Comparison of ENCODE assay signal across 16 cellular contexts in the genomic region with DNA sequence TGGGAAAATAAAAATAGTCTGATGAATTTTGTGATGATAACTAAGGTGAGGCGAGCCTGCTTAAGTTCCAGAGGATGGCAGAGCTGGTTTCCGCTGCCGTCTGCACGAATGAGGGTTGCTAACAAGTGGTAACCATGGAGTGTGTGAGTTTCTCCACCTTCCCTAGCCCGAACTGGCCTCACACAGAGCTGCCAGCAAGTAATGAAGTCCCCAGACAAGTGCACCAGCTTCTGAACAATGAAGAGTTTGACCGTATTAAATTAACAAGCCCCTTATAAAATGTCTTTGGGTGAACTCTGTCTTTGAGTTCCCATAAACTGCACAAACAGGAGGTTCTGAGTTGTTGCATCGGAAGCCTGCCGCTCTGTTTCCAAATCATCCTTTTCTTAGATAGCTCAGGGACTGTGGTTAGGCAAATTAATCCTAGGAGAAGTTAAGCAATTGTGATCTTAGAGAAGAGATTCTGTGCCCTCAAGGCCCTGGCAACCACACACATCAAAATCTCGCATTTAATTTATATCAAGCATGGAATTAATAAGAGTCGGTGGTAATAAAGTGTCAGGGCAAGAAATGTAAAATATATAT.
A peak's percentile ranks its signal among the peaks of the same experiment; 100 is the strongest.
DNase-seq lines count a peak whose midpoint lies in the region; TF ChIP-seq lines count a peak whose summit lies in the region.
"Had no signal": no experiment of that assay in that cellular context is flagged by ENCODE, and none has a peak within 500 bp of the region (broad histone marks: within the 10 kb centered on the region; RNA-seq: fewer than 3 reads in every experiment).

No MANE protein-coding gene starts in this region.

- no peaks in the 10 kb centered on the region for H3K9me3 Mint-ChIP-seq in endodermal cell
- H3K9me3 Mint-ChIP-seq in neural progenitor cell, result no peaks in the 10 kb centered on the region
- H3K9me3 Mint-ChIP-seq: CD4-positive, alpha-beta memory T cell; T-cell had no signal

- no peaks in the 10 kb centered on the region for H3K36me3 ChIP-seq in HEK293 (ENCODE audit: control insufficient read depth in 2 of 2, insufficient read depth in 1 of 2, low read length in 2 of 2)
- no peaks in the 10 kb centered on the region for H3K36me3 ChIP-seq in endodermal cell (ENCODE audit: control insufficient read depth, insufficient read depth, low read length)
- no peaks in the 10 kb centered on the region for H3K36me3 ChIP-seq in neural progenitor cell
- H3K36me3 ChIP-seq: BE2C had no signal

- H3K4me1 Mint-ChIP-seq in endodermal cell (peaks cover 15% of the 10 kb centered on the region), neural progenitor cell (peaks cover 33% of the 10 kb centered on the region)
- H3K4me1 Mint-ChIP-seq: CD4-positive, alpha-beta memory T cell; T-cell had no signal

- no peaks in the 10 kb centered on the region for H3K27me3 Mint-ChIP-seq in endodermal cell (ENCODE audit: insufficient read depth)
- H3K27me3 Mint-ChIP-seq in neural progenitor cell (ENCODE audit: insufficient read depth, low read depth), result no peaks in the 10 kb centered on the region

- H3K4me2 ChIP-seq in neural progenitor cell, result no peak overlapping the region

- H3K27ac ChIP-seq in HEK293 (ENCODE audit: extremely low read depth, low read depth, low read length), result no peak overlapping the region
- H3K27ac ChIP-seq in endodermal cell (ENCODE audit: low read depth, low read length), result peak overlapping the region; percentile 77
- no peak overlapping the region for H3K27ac ChIP-seq in neural progenitor cell

- H3K4me3 ChIP-seq in HEK293 (ENCODE audit: low read depth, low read length) (no peak overlapping the region), endodermal cell (ENCODE audit: low read length) (no peak overlapping the region), neural progenitor cell (no peak overlapping the region)

- WGBS in endodermal cell (ENCODE audit: insufficient coverage in 1 of 2, insufficient read length in 1 of 2), 2 experiments, result 81 to 86% methylated on average over 4 to 9 of the region's 10 CpGs

- H3K36me3 Mint-ChIP-seq in endodermal cell (ENCODE audit: low read depth) (no peaks in the 10 kb centered on the region), neural progenitor cell (no peaks in the 10 kb centered on the region)
- H3K36me3 Mint-ChIP-seq: CD4-positive, alpha-beta memory T cell; T-cell had no signal

- POLR2A ChIA-PET in HEK293 (lab: Yijun Ruan, JAX), result no interaction called here

- CTCF ChIA-PET in HEK293 (lab: Yijun Ruan, JAX), result interaction anchor here (1.7 kb wide), 1 partner anchor 67 kb away, joined by 4 read pairs; no protein-coding TSS in a partner anchor

- peak; percentile 54 for DNase-seq in NOMO-1 treated with DMSO at 0.1 percent for 48 hours (lab: John Stamatoyannopoulos, UW; ENCODE audit: unreplicated experiment)
- DNase-seq in endodermal cell, result no peak
- peak; percentile 7 for DNase-seq in neural progenitor cell (ENCODE audit: low spot score)
- no peak for DNase-seq in NCI-H1694 treated with DMSO at 0.1 percent for 48 hours (lab: John Stamatoyannopoulos, UW)
- no peak for DNase-seq in GM19240 (ENCODE audit: insufficient read length, low spot score)
- DNase-seq in NCI-H187 (lab: John Stamatoyannopoulos, UW), result no peak
- DNase-seq: ACHN; BE2C; CD4-positive, alpha-beta memory T cell; GDM1; H7; Kasumi-1; NCI-H2029 treated with DMSO at 0.1 percent for 48 hours; NCI-H345; T-cell had no signal

- H2AFZ ChIP-seq in neural progenitor cell (replicated peaks), result peak overlapping the region; percentile 30

- no peak overlapping the region for H3K27ac Mint-ChIP-seq in endodermal cell
- H3K27ac Mint-ChIP-seq in neural progenitor cell, result peak overlapping the region; percentile 14
- H3K27ac Mint-ChIP-seq: CD4-positive, alpha-beta memory T cell; T-cell had no signal

- H4K20me1 ChIP-seq in neural progenitor cell (ENCODE audit: low read depth), result no peaks in the 10 kb centered on the region

- no peaks in the 10 kb centered on the region for H3F3A ChIP-seq in neural progenitor cell (ENCODE audit: low read depth)

- H3K9ac ChIP-seq in endodermal cell (ENCODE audit: extremely low read depth, low read length, poor library complexity, severe bottlenecking) (no peak overlapping the region), neural progenitor cell (no peak overlapping the region)

- H3K4me1 ChIP-seq in HEK293 (ENCODE audit: control insufficient read depth, insufficient read depth, low read length) (peaks cover 20% of the 10 kb centered on the region), endodermal cell (ENCODE audit: control insufficient read depth, insufficient read depth, low read length) (peaks cover 14% of the 10 kb centered on the region), neural progenitor cell (peaks cover 8% of the 10 kb centered on the region)
- H3K4me1 ChIP-seq: BE2C had no signal

- H3K27me3 ChIP-seq in endodermal cell (ENCODE audit: control insufficient read depth, insufficient read depth, low read length, poor library complexity, severe bottlenecking) (no peaks in the 10 kb centered on the region), neural progenitor cell (no peaks in the 10 kb centered on the region)

- H3K79me2 ChIP-seq in neural progenitor cell (ENCODE audit: low read depth), result no peaks in the 10 kb centered on the region

- TF ChIP-seq CTCF in HEK293 (tag by site-specific recombination; IDR thresholded peaks at IDR 0.05), result no peak
- no peak for TF ChIP-seq CTCF in endodermal cell (conservative IDR thresholded peaks at IDR 0.05)
- TF ChIP-seq CTCF in neural progenitor cell (IDR thresholded peaks at IDR 0.05), result no peak

- H3K9me3 ChIP-seq in HEK293 (ENCODE audit: control insufficient read depth, insufficient read depth, low read depth, low read length) (no peaks in the 10 kb centered on the region), endodermal cell (ENCODE audit: control insufficient read depth, low read length) (no peaks in the 10 kb centered on the region), neural progenitor cell (ENCODE audit: low read depth) (no peaks in the 10 kb centered on the region)
- H3K9me3 ChIP-seq: BE2C had no signal

- no peak overlapping the region for H3K4me3 Mint-ChIP-seq in endodermal cell
- H3K4me3 Mint-ChIP-seq in neural progenitor cell, result no peak overlapping the region
- H3K4me3 Mint-ChIP-seq: CD4-positive, alpha-beta memory T cell; T-cell had no signal

TF ChIP-seq in HEK293, 187 proteins besides CTCF, POLR2A, EP300 and RAD21:
- TF ChIP-seq, protein P1, sequence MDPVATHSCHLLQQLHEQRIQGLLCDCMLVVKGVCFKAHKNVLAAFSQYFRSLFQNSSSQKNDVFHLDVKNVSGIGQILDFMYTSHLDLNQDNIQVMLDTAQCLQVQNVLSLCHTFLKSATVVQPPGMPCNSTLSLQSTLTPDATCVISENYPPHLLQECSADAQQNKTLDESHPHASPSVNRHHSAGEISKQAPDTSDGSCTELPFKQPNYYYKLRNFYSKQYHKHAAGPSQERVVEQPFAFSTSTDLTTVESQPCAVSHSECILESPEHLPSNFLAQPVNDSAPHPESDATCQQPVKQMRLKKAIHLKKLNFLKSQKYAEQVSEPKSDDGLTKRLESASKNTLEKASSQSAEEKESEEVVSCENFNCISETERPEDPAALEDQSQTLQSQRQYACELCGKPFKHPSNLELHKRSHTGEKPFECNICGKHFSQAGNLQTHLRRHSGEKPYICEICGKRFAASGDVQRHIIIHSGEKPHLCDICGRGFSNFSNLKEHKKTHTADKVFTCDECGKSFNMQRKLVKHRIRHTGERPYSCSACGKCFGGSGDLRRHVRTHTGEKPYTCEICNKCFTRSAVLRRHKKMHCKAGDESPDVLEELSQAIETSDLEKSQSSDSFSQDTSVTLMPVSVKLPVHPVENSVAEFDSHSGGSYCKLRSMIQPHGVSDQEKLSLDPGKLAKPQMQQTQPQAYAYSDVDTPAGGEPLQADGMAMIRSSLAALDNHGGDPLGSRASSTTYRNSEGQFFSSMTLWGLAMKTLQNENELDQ (tag by site-specific recombination; IDR thresholded peaks at IDR 0.05; ENCODE audit: low read depth), result no peak
- no peak for TF ChIP-seq GLI2 (tag by site-specific recombination; IDR thresholded peaks at IDR 0.05; ENCODE audit: borderline replicate concordance, low read depth)
- TF ChIP-seq REPIN1 (tag by site-specific recombination; IDR thresholded peaks at IDR 0.05; ENCODE audit: low read depth), result no peak
- 0 out of 2 replicates have a peak, but pooled peaks have one; percentile 32 for TF ChIP-seq ZBTB48 (tag by site-specific recombination; IDR thresholded peaks at IDR 0.05)
- no peak for TF ChIP-seq ZIC2 (tag by site-specific recombination; IDR thresholded peaks at IDR 0.05)
- TF ChIP-seq ZFP41 (tag by site-specific recombination; IDR thresholded peaks at IDR 0.05; ENCODE audit: borderline replicate concordance), result no peak
- no peak for TF ChIP-seq KLF16 (tag by site-specific recombination; IDR thresholded peaks at IDR 0.05)
- TF ChIP-seq ZNF670 (tag by site-specific recombination; IDR thresholded peaks at IDR 0.05; ENCODE audit: low read depth), result no peak

Comparison
In these comparisons a context has a peak if more than half of its experiments do, and no peak if none do; other contexts are left out.
1. DNase-seq: peak in NOMO-1 treated with DMSO at 0.1 percent for 48 hours (single experiment) and neural progenitor cell (single experiment); none in endodermal cell (single experiment), NCI-H1694 treated with DMSO at 0.1 percent for 48 hours (single experiment), GM19240 (single experiment) and NCI-H187 (0 of 2).